8 cellular contexts compared by ENCODE assay signal in the genomic region with DNA sequence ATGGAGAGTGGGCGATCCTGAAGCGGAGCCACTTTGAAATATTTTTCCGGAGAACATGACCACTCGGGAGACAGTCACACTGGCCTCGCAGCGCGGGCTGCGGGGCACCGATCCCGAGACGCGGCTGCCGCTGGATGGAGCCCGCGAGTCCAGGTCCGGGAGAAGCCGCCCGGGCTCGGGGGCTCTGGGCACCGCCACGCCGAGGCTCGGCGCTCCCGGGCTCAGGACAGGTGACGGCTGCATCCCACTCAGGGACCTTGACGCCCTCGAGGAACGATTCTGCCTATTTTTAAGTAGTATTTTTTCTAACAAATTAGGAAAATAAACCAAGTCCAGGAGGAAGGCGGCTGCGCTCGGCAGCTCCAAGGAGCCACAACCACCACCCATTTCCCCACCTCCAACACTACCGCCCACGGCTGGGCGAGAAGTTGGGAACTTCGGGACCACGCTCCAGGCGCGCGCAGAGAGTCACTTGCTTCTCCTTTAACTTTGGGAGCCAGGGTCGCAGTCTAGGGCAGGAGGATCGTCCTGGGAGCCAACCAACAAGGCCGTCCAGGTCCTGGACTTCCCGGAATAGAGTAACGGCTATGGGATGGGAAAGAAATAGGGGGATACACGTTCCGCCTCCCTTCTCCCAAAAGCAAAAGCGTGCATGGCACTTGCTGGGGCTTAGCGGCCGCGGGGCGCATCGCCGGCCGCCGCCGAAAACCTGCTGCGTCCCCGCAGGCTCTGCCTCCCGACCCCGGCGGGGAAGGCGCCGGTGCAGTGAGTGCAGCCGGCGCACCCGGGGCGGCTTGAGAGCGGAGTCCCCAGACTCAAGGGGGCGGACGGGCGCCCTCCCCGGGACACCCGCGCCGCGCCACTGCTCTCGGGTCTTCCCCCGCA. TPM values are rescaled to one million over a fixed set of nuclear protein-coding genes. Genes with fewer than 3 reads are reported as not detected.
DNase-seq lines count a peak whose midpoint lies in the region; ATAC-seq and TF ChIP-seq lines count a peak whose summit lies in the region.

No MANE protein-coding gene starts in this region.

- H3K4me3 ChIP-seq in GM12864 (ENCODE audit: low read depth, low read length) (peak overlapping the region; percentile 5), lower lobe of right lung (peak overlapping the region; percentile 64)

- TF ChIP-seq CTCF in GM12864 (IDR thresholded peaks at IDR 0.05; ENCODE audit: low read depth, low read length, missing control alignments) (peak; percentile 70), lower lobe of right lung (IDR thresholded peaks at IDR 0.05) (peak; percentile 73)

- DNase-seq in GM12864 (ENCODE audit: low read depth) (no peak), NCI-H1105 treated with DMSO at 0.1 percent for 48 hours (lab: John Stamatoyannopoulos, UW) (peak; percentile 67), lower lobe of right lung (peak; percentile 64), cortex of kidney (lab: John Stamatoyannopoulos, UW) (no peak)
- DNase-seq in activated CD4-positive, alpha-beta T cell treated with anti-CD3 and anti-CD28 coated beads for 4 hours = peak; percentile 26 to 49
- DNase-seq in effector CD4-positive, alpha-beta T cell = peak; percentile 38
- DNase-seq in stimulated activated CD4-positive, alpha-beta T cell treated with anti-CD3 and anti-CD28 coated beads, TNF-alpha, amount 100 ng/mL, for 48 hours (ENCODE audit: low read depth in 3 of 3) = peak in 2 of 3 donors; percentile 17 to 58
- no peak for DNase-seq in NK-92 treated with Interleukin-12 subunit alpha and Interleukin-12 subunit beta, amount 100 ng/mL, for 24 hours (lab: John Stamatoyannopoulos, UW)

- H3K27me3 ChIP-seq in lower lobe of right lung (ENCODE audit: low read depth) = peaks cover 75% of the 10 kb centered on the region

- no peaks in the 10 kb centered on the region for H3K36me3 ChIP-seq in lower lobe of right lung

- H3K27ac ChIP-seq in lower lobe of right lung = no peak overlapping the region

- H3K9me3 ChIP-seq in lower lobe of right lung = no peaks in the 10 kb centered on the region

- H3K4me1 ChIP-seq in lower lobe of right lung = peaks cover 29% of the 10 kb centered on the region

- intact Hi-C loops in lower lobe of right lung (cut with DNase I) = no loop called here

- ATAC-seq in lower lobe of right lung = peak; percentile 85 to 90

RNA-seq across cellular contexts. Expression of gene MEGF11, which starts 0.9 kb away (rescaled TPM):
- total RNA-seq in lower lobe of right lung = not detected

RNA-seq across cellular contexts. Expression of gene DIS3L, which starts 40.7 kb away (rescaled TPM):
- 29.2 TPM for total RNA-seq in lower lobe of right lung

Comparison
In these comparisons a context has a peak if more than half of its experiments do, and no peak if none do; other contexts are left out.
1. DNase-seq: peak in NCI-H1105 treated with DMSO at 0.1 percent for 48 hours (single experiment), activated CD4-positive, alpha-beta T cell treated with anti-CD3 and anti-CD28 coated beads for 4 hours (2 of 2), effector CD4-positive, alpha-beta T cell (single experiment), lower lobe of right lung (single experiment) and stimulated activated CD4-positive, alpha-beta T cell treated with anti-CD3 and anti-CD28 coated beads, TNF-alpha, amount 100 ng/mL, for 48 hours (2 of 3); none in GM12864 (single experiment), cortex of kidney (single experiment) and NK-92 treated with Interleukin-12 subunit alpha and Interleukin-12 subunit beta, amount 100 ng/mL, for 24 hours (single experiment).